ENCODE assay signal across 9 cellular contexts in genomic region chr6:41935685-41936072, GRCh38. TPM values are rescaled to one million over a fixed set of nuclear protein-coding genes. Genes with fewer than 3 reads are reported as not detected.
A peak's percentile ranks its signal among the peaks of the same experiment; 100 is the strongest.
DNase-seq lines count a peak whose midpoint lies in the region; ATAC-seq, FAIRE-seq and TF ChIP-seq lines count a peak whose summit lies in the region.
"Had no signal": no experiment of that assay in that cellular context is flagged by ENCODE, and none has a peak within 500 bp of the region (broad histone marks: within the 10 kb centered on the region; RNA-seq: fewer than 3 reads in every experiment).

No MANE protein-coding gene starts in this region.

- H3K36me3 Mint-ChIP-seq in activated CD4-positive, alpha-beta T cell treated with anti-CD3 and anti-CD28 coated beads, Interleukin-2, amount 10 ng/mL, durations not matched to agents 24 days and 14 days (ENCODE audit: low read depth) = peaks cover 80% of the 10 kb centered on the region

- H2AFZ ChIP-seq in Loucy (ENCODE audit: low read length) (no peak overlapping the region), K562 (ENCODE audit: low read depth, low read length) (no peak overlapping the region)

- H3K9me3 ChIP-seq in Loucy (ENCODE audit: insufficient read depth, low read depth, low read length) (no peaks in the 10 kb centered on the region), K562 (replicated peaks; ENCODE audit: control insufficient read depth, insufficient read depth, low read depth, low read length) (no peaks in the 10 kb centered on the region)
- H3K9me3 ChIP-seq: uterus had no signal

- intact Hi-C loops in activated CD4-positive, alpha-beta T cell treated with anti-CD3 and anti-CD28 coated beads, Interleukin-2, amount 10 ng/mL, durations not matched to agents 24 days and 14 days (cut with micrococcal nuclease) = loop anchor here (1.0 to 5.0 kb wide), 7 partner anchors 14 to 282 kb away; partner anchors contain the start of genes BYSL, MED20, MRPS10 and TOMM6
- intact Hi-C loops in K562 (cut with micrococcal nuclease) = loop anchor here (1.0 to 10.0 kb wide), 8 partner anchors 14 to 282 kb away; partner anchors contain the start of genes BYSL, GUCA1B, MED20 and MRPS10

- no peak for DNase-seq in activated CD4-positive, alpha-beta T cell treated with anti-CD3 and anti-CD28 coated beads, Interleukin-2, amount 10 ng/mL, durations not matched to agents 24 days and 14 days
- no peak for DNase-seq in activated CD4-positive, alpha-beta T cell treated with anti-CD3 and anti-CD28 coated beads for 48 hours
- DNase-seq in K562 (ENCODE audit: extremely low read depth in 1 of 4, low spot score in 3 of 4) (peak in 2 of 4 experiments; percentile 40 to 44), NCI-H524 (lab: John Stamatoyannopoulos, UW) (no peak), amygdala (lab: John Stamatoyannopoulos, UW) (no peak)

- BruUV-seq in K562 (replicated peaks; lab: Mats Ljungman, UMichigan) = no TSS peak

- peaks cover 48% of the 10 kb centered on the region for H3K4me1 ChIP-seq in Loucy (ENCODE audit: insufficient read depth, low read length, poor library complexity, severe bottlenecking)
- H3K4me1 ChIP-seq in K562 (replicated peaks in 1 of 2; ENCODE audit: control insufficient read depth in 2 of 2, insufficient read depth in 2 of 2, low read length in 2 of 2) = peaks cover 53 to 54% of the 10 kb centered on the region in 2 experiments

- H3K27me3 ChIP-seq in Loucy (ENCODE audit: insufficient read depth, low read length, poor library complexity, severe bottlenecking) (no peaks in the 10 kb centered on the region), K562 (ENCODE audit: control insufficient read depth in 2 of 2, insufficient read depth in 2 of 2, low read length in 2 of 2) (no peaks in the 10 kb centered on the region)
- H3K27me3 ChIP-seq: uterus had no signal

- ATAC-seq in K562 = peak; percentile 0; the same call in 1 of the 3 replicates
- no peak for ATAC-seq in HG03520 (IDR thresholded peaks at IDR 0.05; ENCODE audit: unreplicated experiment)

- no peak for TF ChIP-seq EP300 in K562 (IDR thresholded peaks at IDR 0.05; ENCODE audit: low read length)

- H3K9ac ChIP-seq in Loucy (ENCODE audit: low read depth, low read length, poor library complexity, severe bottlenecking) (peak overlapping the region; percentile 70), K562 (ENCODE audit: insufficient read depth in 1 of 2, low read depth in 2 of 2, low read length in 2 of 2) (peak overlapping the region in 1 of 2 experiments; percentile 72; a peak in 2 of 4 replicates)

- no peak for TF ChIP-seq CTCF in Loucy (conservative IDR thresholded peaks at IDR 0.05; ENCODE audit: low read length)
- no peak for TF ChIP-seq CTCF in K562 (IDR thresholded peaks at IDR 0.05 in 2 of 3, conservative IDR thresholded peaks at IDR 0.05 in 1 of 3; ENCODE audit: insufficient read depth in 2 of 3, low read depth in 1 of 3, low read length in 3 of 3)

- H4K20me1 ChIP-seq in Loucy (ENCODE audit: insufficient read depth, low read length, poor library complexity, severe bottlenecking) (peaks cover 60% of the 10 kb centered on the region), K562 (replicated peaks; ENCODE audit: control insufficient read depth, insufficient read depth, low read length) (peaks cover 18% of the 10 kb centered on the region)

- no peaks in the 10 kb centered on the region for H3K9me2 ChIP-seq in Loucy (replicated peaks; ENCODE audit: low read depth, low read length)

- POLR2A ChIA-PET in K562 (lab: Yijun Ruan, JAX) = interaction anchor here (0.7 to 13.7 kb wide), 11 partner anchors 10 to 155 kb away, joined by 3 to 166 read pairs (median 4); partner anchors contain the start of genes BYSL, MED20, PRICKLE4 and USP49

- H3K79me2 ChIP-seq in Loucy (ENCODE audit: insufficient read depth, low read length) (peaks cover 71% of the 10 kb centered on the region), K562 (ENCODE audit: control insufficient read depth, insufficient read depth, low read length) (peaks cover 66% of the 10 kb centered on the region)

- TF ChIP-seq POLR2A in K562 (conservative IDR thresholded peaks at IDR 0.05) = peak; percentile 5; the same call in 1 of the 2 replicates

- TF ChIP-seq RAD21 in K562 (CRISPR knock-in tag; conservative IDR thresholded peaks at IDR 0.05 in 1 of 2, IDR thresholded peaks at IDR 0.05 in 1 of 2) = no peak

- H3K9me3 Mint-ChIP-seq in activated CD4-positive, alpha-beta T cell treated with anti-CD3 and anti-CD28 coated beads, Interleukin-2, amount 10 ng/mL, durations not matched to agents 24 days and 14 days = no peaks in the 10 kb centered on the region

- H3K27ac ChIP-seq in K562 (ENCODE audit: extremely low read depth, low read depth, low read length) = peak overlapping the region; percentile 12; the same call in 1 of the 3 replicates
- H3K27ac ChIP-seq in skin epidermis = peak overlapping the region in 17 of 21 experiments; percentile 4 to 92 (median 63)
- H3K27ac ChIP-seq: uterus had no signal

- peak overlapping the region; percentile 98 for H3K4me2 ChIP-seq in Loucy (ENCODE audit: low read depth, low read length, poor library complexity, severe bottlenecking)
- no peak overlapping the region for H3K4me2 ChIP-seq in K562 (ENCODE audit: insufficient read depth, low read length)

- FAIRE-seq in K562 (lab: Jason Lieb, UNC) = no peak

- peaks cover 24% of the 10 kb centered on the region; the same call in 1 of the 2 replicates for H3F3A ChIP-seq in Loucy (ENCODE audit: low read depth)

- H3K4me3 ChIP-seq in Loucy (ENCODE audit: low read length, poor library complexity, severe bottlenecking) (peak overlapping the region; percentile 83), K562 (no peak overlapping the region), skin epidermis (no peak overlapping the region)
- H3K4me3 ChIP-seq: uterus had no signal

- 64% methylated on average over 8 of the region's 8 CpGs for WGBS in K562 (ENCODE audit: insufficient coverage, low coverage, missing lambda C conversion rate)

- H3K27me3 Mint-ChIP-seq in activated CD4-positive, alpha-beta T cell treated with anti-CD3 and anti-CD28 coated beads, Interleukin-2, amount 10 ng/mL, durations not matched to agents 24 days and 14 days = no peaks in the 10 kb centered on the region

- peaks cover 71% of the 10 kb centered on the region for H3K4me1 Mint-ChIP-seq in activated CD4-positive, alpha-beta T cell treated with anti-CD3 and anti-CD28 coated beads, Interleukin-2, amount 10 ng/mL, durations not matched to agents 24 days and 14 days

- CTCF ChIA-PET in K562 (lab: Yijun Ruan, JAX; ENCODE audit: low intra/inter-chr PET ratio) = interaction anchor here (0.8 to 3.2 kb wide), 3 partner anchors 89 to 135 kb away, joined by 4 to 33 read pairs (median 5); no protein-coding TSS in a partner anchor

- peaks cover 63% of the 10 kb centered on the region for H3K36me3 ChIP-seq in Loucy (ENCODE audit: insufficient read depth, low read length)
- peaks cover 93% of the 10 kb centered on the region for H3K36me3 ChIP-seq in K562 (ENCODE audit: control insufficient read depth, insufficient read depth, low read length)
- H3K36me3 ChIP-seq: uterus had no signal

- H3K9me1 ChIP-seq in K562 (ENCODE audit: control insufficient read depth, insufficient read depth, low read length) = no peaks in the 10 kb centered on the region

- H3K27ac Mint-ChIP-seq in activated CD4-positive, alpha-beta T cell treated with anti-CD3 and anti-CD28 coated beads, Interleukin-2, amount 10 ng/mL, durations not matched to agents 24 days and 14 days = peak overlapping the region; percentile 87

- in situ Hi-C loops in K562 (cut with MboI) = loop anchor here (5.0 kb wide), 1 partner anchor 107 kb away; no protein-coding TSS in a partner anchor

- peak overlapping the region; percentile 100 for H3K4me3 Mint-ChIP-seq in activated CD4-positive, alpha-beta T cell treated with anti-CD3 and anti-CD28 coated beads, Interleukin-2, amount 10 ng/mL, durations not matched to agents 24 days and 14 days

RNA-seq across cellular contexts. Expression of gene CCND3, which starts 5.9 kb away (rescaled TPM):
- total RNA-seq in activated CD4-positive, alpha-beta T cell treated with anti-CD3 and anti-CD28 coated beads, Interleukin-2, amount 10 ng/mL, durations not matched to agents 24 days and 14 days = 483 and 491 TPM in 2 replicates
- 88.0 and 191 TPM in 2 replicates for total RNA-seq in K562 (2011; cell fraction: chromatin; rRNA removed; ENCODE audit: low replicate concordance)
- total RNA-seq in K562 (2011; cell fraction: nucleolus; rRNA removed) = 181 and 188 TPM in 2 replicates
- total RNA-seq in K562 (2011; cell fraction: nucleoplasm; rRNA removed) = 138 and 178 TPM in 2 replicates
- total RNA-seq in K562 (2014; rRNA removed) (112 and 148 TPM in 2 replicates), K562 (2014; rRNA removed; fragmentation: Illumina TruSeq; extraction: Trizol) (57.5 and 65.7 TPM in 2 replicates), K562 (2015; rRNA removed; fragmentation: Illumina TruSeq; extraction: Trizol) (75.3 and 75.4 TPM in 2 replicates), K562 (2021) (196 and 204 TPM in 2 replicates)
- polyA plus RNA-seq in K562 (2011; rRNA removed) (97.4 and 119 TPM in 2 replicates), K562 (2014; fragmentation: Illumina TruSeq; extraction: Trizol) (111 and 139 TPM in 2 replicates), K562 (2014; fragmentation: Nextera tagmentation; extraction: Ambion mirVana) (10 to 100 TPM; 21.5 to 24.7 TPM), K562 (2014; rRNA removed) (124 and 127 TPM in 2 replicates)
- 157 and 318 TPM in 2 replicates for polyA plus RNA-seq in K562 (2011; cell fraction: cytosol; rRNA removed)
- 168 and 256 TPM in 2 replicates for polyA plus RNA-seq in K562 (2011; cell fraction: nucleus; rRNA removed)
- 157 and 244 TPM in 2 replicates for polyA plus RNA-seq in K562 (2012)
- 47.7 and 77.9 TPM in 2 replicates for polyA minus RNA-seq in K562 (2011; rRNA and poly(A)+ RNA removed)
- 109 and 120 TPM in 2 replicates for polyA minus RNA-seq in K562 (2011; cell fraction: cytosol; rRNA and poly(A)+ RNA removed)
- 103 and 115 TPM in 2 replicates for polyA minus RNA-seq in K562 (2011; cell fraction: nucleus; rRNA and poly(A)+ RNA removed)

RNA-seq across cellular contexts. Expression of gene BYSL, which starts 14.4 kb away (rescaled TPM):
- 79.6 and 81.4 TPM in 2 replicates for total RNA-seq in activated CD4-positive, alpha-beta T cell treated with anti-CD3 and anti-CD28 coated beads, Interleukin-2, amount 10 ng/mL, durations not matched to agents 24 days and 14 days
- 24.3 and 66.7 TPM in 2 replicates for total RNA-seq in K562 (2011; cell fraction: chromatin; rRNA removed; ENCODE audit: low replicate concordance)
- 56.6 and 60.5 TPM in 2 replicates for total RNA-seq in K562 (2011; cell fraction: nucleolus; rRNA removed)
- total RNA-seq in K562 (2011; cell fraction: nucleoplasm; rRNA removed) = 38.7 and 41.2 TPM in 2 replicates
- total RNA-seq in K562 (2014; rRNA removed) (53.4 and 65.4 TPM in 2 replicates), K562 (2014; rRNA removed; fragmentation: Illumina TruSeq; extraction: Trizol) (28.9 and 36.2 TPM in 2 replicates), K562 (2015; rRNA removed; fragmentation: Illumina TruSeq; extraction: Trizol) (49.1 and 52.1 TPM in 2 replicates), K562 (2021) (90.6 and 92.3 TPM in 2 replicates)
- polyA plus RNA-seq in K562 (2011; rRNA removed) (70.0 and 70.2 TPM in 2 replicates), K562 (2014; fragmentation: Illumina TruSeq; extraction: Trizol) (67.7 and 73.2 TPM in 2 replicates), K562 (2014; fragmentation: Nextera tagmentation; extraction: Ambion mirVana) (10 to 100 TPM; 22.2 to 25.8 TPM), K562 (2014; rRNA removed) (68.2 and 90.7 TPM in 2 replicates)
- polyA plus RNA-seq in K562 (2011; cell fraction: cytosol; rRNA removed) = 57.8 and 85.0 TPM in 2 replicates
- 67.9 and 100 TPM in 2 replicates for polyA plus RNA-seq in K562 (2011; cell fraction: nucleus; rRNA removed)
- 45.5 and 56.6 TPM in 2 replicates for polyA plus RNA-seq in K562 (2012)
- polyA minus RNA-seq in K562 (2011; rRNA and poly(A)+ RNA removed) = 38.0 and 44.7 TPM in 2 replicates
- 42.5 and 53.4 TPM in 2 replicates for polyA minus RNA-seq in K562 (2011; cell fraction: cytosol; rRNA and poly(A)+ RNA removed)
- polyA minus RNA-seq in K562 (2011; cell fraction: nucleus; rRNA and poly(A)+ RNA removed) = 30.7 and 40.4 TPM in 2 replicates

RNA-seq across cellular contexts. Expression of gene MED20, which starts 14.7 kb away (rescaled TPM):
- 21.9 and 22.8 TPM in 2 replicates for total RNA-seq in activated CD4-positive, alpha-beta T cell treated with anti-CD3 and anti-CD28 coated beads, Interleukin-2, amount 10 ng/mL, durations not matched to agents 24 days and 14 days
- 55.3 and 68.5 TPM in 2 replicates for total RNA-seq in K562 (2011; cell fraction: chromatin; rRNA removed; ENCODE audit: low replicate concordance)
- total RNA-seq in K562 (2011; cell fraction: nucleolus; rRNA removed) = 42.0 and 46.7 TPM in 2 replicates
- 54.3 and 70.6 TPM in 2 replicates for total RNA-seq in K562 (2011; cell fraction: nucleoplasm; rRNA removed)
- 27.3 and 33.6 TPM in 2 replicates for total RNA-seq in K562 (2014; rRNA removed)
- total RNA-seq in K562 (2014; rRNA removed; fragmentation: Illumina TruSeq; extraction: Trizol) = 44.6 and 45.7 TPM in 2 replicates
- total RNA-seq in K562 (2015; rRNA removed; fragmentation: Illumina TruSeq; extraction: Trizol) = 36.7 and 38.1 TPM in 2 replicates
- total RNA-seq in K562 (2021) = 46.0 and 46.5 TPM in 2 replicates
- polyA plus RNA-seq in K562 (2011; rRNA removed) = 57.6 and 60.0 TPM in 2 replicates
- polyA plus RNA-seq in K562 (2011; cell fraction: cytosol; rRNA removed) = 61.5 and 69.9 TPM in 2 replicates
- 37.6 and 39.3 TPM in 2 replicates for polyA plus RNA-seq in K562 (2011; cell fraction: nucleus; rRNA removed)
- polyA plus RNA-seq in K562 (2012) = 30.2 and 30.4 TPM in 2 replicates
- 48.8 and 58.2 TPM in 2 replicates for polyA plus RNA-seq in K562 (2014; fragmentation: Illumina TruSeq; extraction: Trizol)
- polyA plus RNA-seq in K562 (2014; fragmentation: Nextera tagmentation; extraction: Ambion mirVana) = 10 to 100 TPM; 63.8 to 80.9 TPM
- polyA plus RNA-seq in K562 (2014; rRNA removed) = 30.4 and 32.1 TPM in 2 replicates
- 55.4 and 62.0 TPM in 2 replicates for polyA minus RNA-seq in K562 (2011; rRNA and poly(A)+ RNA removed)
- polyA minus RNA-seq in K562 (2011; cell fraction: cytosol; rRNA and poly(A)+ RNA removed) = 21.7 and 24.6 TPM in 2 replicates
- 16.6 and 27.3 TPM in 2 replicates for polyA minus RNA-seq in K562 (2011; cell fraction: nucleus; rRNA and poly(A)+ RNA removed)

RNA-seq across cellular contexts. Expression of gene USP49, which starts 40.5 kb away (rescaled TPM):
- total RNA-seq in activated CD4-positive, alpha-beta T cell treated with anti-CD3 and anti-CD28 coated beads, Interleukin-2, amount 10 ng/mL, durations not matched to agents 24 days and 14 days = 5.8 and 6.3 TPM in 2 replicates
- 12.0 and 22.0 TPM in 2 replicates for total RNA-seq in K562 (2011; cell fraction: chromatin; rRNA removed; ENCODE audit: low replicate concordance)
- total RNA-seq in K562 (2011; cell fraction: nucleolus; rRNA removed) = 5.8 and 7.2 TPM in 2 replicates
- 14.2 and 27.4 TPM in 2 replicates for total RNA-seq in K562 (2011; cell fraction: nucleoplasm; rRNA removed)
- 3.9 and 4.3 TPM in 2 replicates for total RNA-seq in K562 (2014; rRNA removed)
- total RNA-seq in K562 (2014; rRNA removed; fragmentation: Illumina TruSeq; extraction: Trizol) = 6.5 and 7.3 TPM in 2 replicates
- 4.2 and 4.7 TPM in 2 replicates for total RNA-seq in K562 (2015; rRNA removed; fragmentation: Illumina TruSeq; extraction: Trizol)
- 6.9 and 9.1 TPM in 2 replicates for total RNA-seq in K562 (2021)
- polyA plus RNA-seq in K562 (2011; rRNA removed) = 9.7 and 9.9 TPM in 2 replicates
- polyA plus RNA-seq in K562 (2011; cell fraction: cytosol; rRNA removed) = 6.0 and 6.7 TPM in 2 replicates
- polyA plus RNA-seq in K562 (2011; cell fraction: nucleus; rRNA removed) = 16.2 and 20.3 TPM in 2 replicates
- 5.9 and 6.9 TPM in 2 replicates for polyA plus RNA-seq in K562 (2012)
- 7.7 and 8.5 TPM in 2 replicates for polyA plus RNA-seq in K562 (2014; fragmentation: Illumina TruSeq; extraction: Trizol)
- polyA plus RNA-seq in K562 (2014; fragmentation: Nextera tagmentation; extraction: Ambion mirVana) = 1 to 10 TPM; 1.0 to 1.6 TPM
- 7.8 and 8.3 TPM in 2 replicates for polyA plus RNA-seq in K562 (2014; rRNA removed)
- 6.4 and 7.9 TPM in 2 replicates for polyA minus RNA-seq in K562 (2011; rRNA and poly(A)+ RNA removed)
- polyA minus RNA-seq in K562 (2011; cell fraction: cytosol; rRNA and poly(A)+ RNA removed) = 3.2 and 3.8 TPM in 2 replicates
- polyA minus RNA-seq in K562 (2011; cell fraction: nucleus; rRNA and poly(A)+ RNA removed) = 7.0 and 9.3 TPM in 2 replicates
